8 cellular contexts compared by ENCODE assay signal in genomic region chr11:108593214-108593909, GRCh38. TPM values are rescaled to one million over a fixed set of nuclear protein-coding genes. Genes with fewer than 3 reads are reported as not detected.
DNase-seq lines count a peak whose midpoint lies in the region; ATAC-seq and TF ChIP-seq lines count a peak whose summit lies in the region.

Gene EXPH5 (minus strand): TSS chr11:108593768. CDS start chr11:108593536, 232 bp downstream.

- no peak for TF ChIP-seq CTCF in CD14-positive monocyte (IDR thresholded peaks at IDR 0.05)
- TF ChIP-seq CTCF in activated CD8-positive, alpha-beta T cell treated with anti-CD3 and anti-CD28 coated beads for 36 hours (IDR thresholded peaks at IDR 0.05) = no peak
- no peak for TF ChIP-seq CTCF in lower leg skin (IDR thresholded peaks at IDR 0.05)

- no peak for TF ChIP-seq POLR2A in lower leg skin (IDR thresholded peaks at IDR 0.05)

- intact Hi-C loops in CD14-positive monocyte (cut with micrococcal nuclease) = no loop called here
- intact Hi-C loops in activated CD8-positive, alpha-beta T cell treated with anti-CD3 and anti-CD28 coated beads for 36 hours (cut with micrococcal nuclease) = loop anchor here (2.0 kb wide), 1 partner anchor 127 kb away; the partner anchor contains the start of gene C11orf65
- intact Hi-C loops in lower leg skin (cut with DNase I; ENCODE audit: low total_unique reads) = no loop called here

- H3K36me3 Mint-ChIP-seq in CD14-positive monocyte = peaks cover 0 to 1% of the 10 kb centered on the region in 2 donors
- no peaks in the 10 kb centered on the region for H3K36me3 Mint-ChIP-seq in activated CD8-positive, alpha-beta T cell treated with anti-CD3 and anti-CD28 coated beads for 36 hours (ENCODE audit: low read depth)

- DNase-seq in CD14-positive monocyte (ENCODE audit: low spot score) = peak; percentile 61
- DNase-seq in NCI-H748 (lab: John Stamatoyannopoulos, UW; ENCODE audit: unreplicated experiment) = peak; percentile 95
- DNase-seq in activated CD8-positive, alpha-beta T cell treated with anti-CD3 and anti-CD28 coated beads for 36 hours = peak; percentile 94
- DNase-seq in effector CD4-positive, alpha-beta T cell = peak; percentile 72
- peak; percentile 94 to 98 for DNase-seq in lower leg skin (ENCODE audit: low spot score in 2 of 2)
- peak; percentile 83 to 88 for DNase-seq in stimulated activated CD4-positive, alpha-beta T cell treated with anti-CD3 and anti-CD28 coated beads, Interleukin-4, amount 100 ng/mL, for 4 hours

- peak; percentile 98 for ATAC-seq in GM19452 (IDR thresholded peaks at IDR 0.05; ENCODE audit: unreplicated experiment)
- ATAC-seq in HG03571 (IDR thresholded peaks at IDR 0.05; ENCODE audit: unreplicated experiment) = peak; percentile 97
- ATAC-seq in activated CD8-positive, alpha-beta T cell treated with anti-CD3 and anti-CD28 coated beads for 36 hours = peak; percentile 99

- H3K9me3 Mint-ChIP-seq in CD14-positive monocyte = peaks cover 0 to 1% (median 0%) of the 10 kb centered on the region in 7 donors
- no peaks in the 10 kb centered on the region for H3K9me3 Mint-ChIP-seq in activated CD8-positive, alpha-beta T cell treated with anti-CD3 and anti-CD28 coated beads for 36 hours

- CTCF ChIA-PET in activated CD8-positive, alpha-beta T cell treated with anti-CD3 and anti-CD28 coated beads for 36 hours (lab: Charles Lee) = interaction anchor here (1.0 kb wide), 1 partner anchor 55 kb away, joined by 3 read pairs; no protein-coding TSS in a partner anchor

- H3K4me1 Mint-ChIP-seq in CD14-positive monocyte = peaks cover 17% of the 10 kb centered on the region
- peaks cover 17% of the 10 kb centered on the region for H3K4me1 Mint-ChIP-seq in activated CD8-positive, alpha-beta T cell treated with anti-CD3 and anti-CD28 coated beads for 36 hours (ENCODE audit: low read depth)

- 0 to 2% methylated on average over 37 of the region's 37 CpGs for WGBS in lower leg skin, 2 donors

- H3K4me3 Mint-ChIP-seq in CD14-positive monocyte = peak within 1 kb of the TSS; percentile 93 to 100
- H3K4me3 Mint-ChIP-seq in activated CD8-positive, alpha-beta T cell treated with anti-CD3 and anti-CD28 coated beads for 36 hours = peak within 1 kb of the TSS; percentile 90

- peak within 1 kb of the TSS; percentile 82 for H3K4me3 ChIP-seq in lower leg skin (ENCODE audit: low read depth, poor library complexity, severe bottlenecking)

- POLR2A ChIA-PET in activated CD8-positive, alpha-beta T cell treated with anti-CD3 and anti-CD28 coated beads for 36 hours (lab: Charles Lee) = interaction anchor here (0.7 to 1.6 kb wide), 6 partner anchors 9 to 371 kb away, joined by 3 to 4 read pairs (median 3); partner anchors contain the start of genes ATM, NPAT and POGLUT3

- peaks cover 14 to 27% (median 16%) of the 10 kb centered on the region in 3 donors for H3K27me3 Mint-ChIP-seq in CD14-positive monocyte (ENCODE audit: low read depth in 3 of 3)
- H3K27me3 Mint-ChIP-seq in activated CD8-positive, alpha-beta T cell treated with anti-CD3 and anti-CD28 coated beads for 36 hours = peaks cover 18% of the 10 kb centered on the region

- peak within 1 kb of the TSS; percentile 64 to 94 (median 81) for H3K27ac Mint-ChIP-seq in CD14-positive monocyte
- H3K27ac Mint-ChIP-seq in activated CD8-positive, alpha-beta T cell treated with anti-CD3 and anti-CD28 coated beads for 36 hours = peak within 1 kb of the TSS; percentile 82

RNA-seq across cellular contexts. Expression of gene EXPH5, which starts in this region (rescaled TPM):
- under 1 TPM in 1 of 2 donors, not detected in 1; 0.17 TPM for polyA plus RNA-seq in CD14-positive monocyte
- 1 to 10 TPM; 2.9 to 4.1 TPM for total RNA-seq in activated CD8-positive, alpha-beta T cell treated with anti-CD3 and anti-CD28 coated beads for 36 hours
- 100 to 1,000 TPM; 122 to 160 (median 139) TPM for total RNA-seq in lower leg skin

Comparison
In these comparisons a context has a peak if more than half of its experiments do, and no peak if none do; other contexts are left out.
1. Peak in every context shown above with its lines: DNase-seq, ATAC-seq and H3K4me3 ChIP-seq.
2. RNA of gene EXPH5 (total RNA-seq): 122 to 160 TPM in lower leg skin; 2.9 to 4.1 TPM in activated CD8-positive, alpha-beta T cell treated with anti-CD3 and anti-CD28 coated beads for 36 hours; every median in the first group is over 10 times any median in the second.
3. Peak in DNase-seq in CD14-positive monocyte; RNA of the gene not detected or under 1 TPM.